Comparison of ENCODE assay signal across 24 cellular contexts in genomic region chr7:80991654-80992053, GRCh38.
"Had no signal": no experiment of that assay in that cellular context is flagged by ENCODE, and none has a peak within 500 bp of the region (broad histone marks: within the 10 kb centered on the region; RNA-seq: fewer than 3 reads in every experiment).

No MANE protein-coding gene starts in this region.

- H3K27me3 ChIP-seq: gastrocnemius medialis, left lung, neutrophil, right atrium auricular region, suprapubic skin, transverse colon, upper lobe of right lung, uterus had no signal

- H3K4me3 ChIP-seq: gastrocnemius medialis, left lung, lower lobe of right lung, mucosa of descending colon, right atrium auricular region, skin epidermis, suprapubic skin, transverse colon, upper lobe of right lung, uterus had no signal

- H2AFZ ChIP-seq: parathyroid adenoma had no signal

- H3K9ac ChIP-seq: parathyroid adenoma had no signal

- ATAC-seq: effector memory CD8-positive, alpha-beta T cell; gastrocnemius medialis; left lung; lower lobe of right lung; mucosa of descending colon; natural killer cell treated with Interleukin-12 subunit alpha and Interleukin-12 subunit beta and Interleukin-15 and Interleukin-18, amount 100 ng/mL, for 72 hours; stimulated activated naive CD8-positive, alpha-beta T cell treated with anti-CD3 and anti-CD28 coated beads, Interleukin-15, amount 100 ng/mL, for 72 hours; upper lobe of right lung had no signal

- H3K4me1 ChIP-seq: gastrocnemius medialis, left lung, lower lobe of right lung, parathyroid adenoma, right atrium auricular region, suprapubic skin, transverse colon, upper lobe of right lung, uterus had no signal

- DNase-seq: cerebellar nuclear complex; cortex of kidney; effector memory CD8-positive, alpha-beta T cell; foreskin fibroblast; gastrocnemius medialis; head of caudate nucleus; left lung; lower lobe of right lung; mucosa of descending colon; naive B cell; stimulated activated CD4-positive, alpha-beta T cell treated with anti-CD3 and anti-CD28 coated beads, Interleukin-15, amount 100 ng/mL, for 24 hours; stimulated activated CD4-positive, alpha-beta T cell treated with anti-CD3 and anti-CD28 coated beads, Interleukin-4, amount 100 ng/mL, for 1 hour; stimulated activated CD8-positive, alpha-beta memory T cell treated with anti-CD3 and anti-CD28 coated beads, Interleukin-4, amount 100 ng/mL, for 48 hours; stimulated activated naive CD4-positive, alpha-beta T cell; stimulated activated naive CD8-positive, alpha-beta T cell treated with anti-CD3 and anti-CD28 coated beads, Interleukin-15, amount 100 ng/mL, for 72 hours; transverse colon; upper lobe of right lung; uterus had no signal

- H3K9me3 ChIP-seq: gastrocnemius medialis, lower lobe of right lung, mucosa of descending colon, neutrophil, right atrium auricular region, suprapubic skin, transverse colon, upper lobe of right lung, uterus had no signal

- H3K36me3 ChIP-seq: gastrocnemius medialis, left lung, lower lobe of right lung, neutrophil, right atrium auricular region, suprapubic skin, transverse colon, upper lobe of right lung, uterus had no signal

- H3K27ac ChIP-seq: gastrocnemius medialis, left lung, lower lobe of right lung, neutrophil, parathyroid adenoma, right atrium auricular region, skin epidermis, suprapubic skin, transverse colon, upper lobe of right lung, uterus had no signal
